In the genomic region with DNA sequence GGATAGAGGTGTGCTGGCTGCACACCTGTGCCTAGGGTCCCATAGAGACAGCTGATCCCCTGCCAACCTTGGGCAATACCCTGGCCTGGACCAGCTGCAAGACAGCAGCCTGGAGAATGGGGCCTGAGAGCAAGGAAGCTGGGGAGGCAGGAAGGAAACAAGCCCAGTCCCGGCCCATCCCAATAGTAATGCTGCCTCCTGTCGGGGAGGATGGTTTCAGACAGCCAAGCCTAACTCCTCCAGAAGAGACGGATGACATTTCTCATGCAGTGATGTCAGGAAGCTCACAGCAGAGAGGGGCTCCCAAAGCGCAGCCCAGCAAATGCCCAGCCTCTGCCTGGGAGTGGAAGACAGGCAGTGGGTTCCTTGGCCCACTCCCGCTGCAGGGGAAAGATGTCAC, we compare ENCODE assay signal across 19 cellular contexts.
DNase-seq lines count a peak whose midpoint lies in the region; ATAC-seq, FAIRE-seq and TF ChIP-seq lines count a peak whose summit lies in the region.
"Had no signal": no experiment of that assay in that cellular context is flagged by ENCODE, and none has a peak within 500 bp of the region (broad histone marks: within the 10 kb centered on the region; RNA-seq: fewer than 3 reads in every experiment).

No MANE protein-coding gene starts in this region.

- no peak overlapping the region for H2BK20ac ChIP-seq in H1 (ENCODE audit: low read length)

- TF ChIP-seq RAD21 in H1 (IDR thresholded peaks at IDR 0.05 in 1 of 2, conservative IDR thresholded peaks at IDR 0.05 in 1 of 2; ENCODE audit: low read depth in 2 of 2, low read length in 2 of 2), result peak; percentile 49 to 62

- H3K4me3 ChIP-seq in GM23338 (no peak overlapping the region), LNCaP clone FGC (ENCODE audit: low read depth, low read length) (no peak overlapping the region), H1 (ENCODE audit: extremely low read depth in 1 of 4, insufficient read depth in 2 of 4, low read depth in 3 of 4, low read length in 4 of 4) (no peak overlapping the region), neural progenitor cell (no peak overlapping the region), testis (no peak overlapping the region)
- H3K4me3 ChIP-seq: BLaER1, GM12878 had no signal

- no peak overlapping the region for H2BK12ac ChIP-seq in H1 (ENCODE audit: low read depth, low read length)

- H3K36me3 Mint-ChIP-seq in GM23338 (ENCODE audit: low read depth) (peaks cover 6% of the 10 kb centered on the region), neural progenitor cell (peaks cover 2% of the 10 kb centered on the region)
- H3K36me3 Mint-ChIP-seq: CD4-positive, CD25-positive, alpha-beta regulatory T cell had no signal

- TF ChIP-seq POLR2A in H1 (IDR thresholded peaks at IDR 0.05; ENCODE audit: control extremely low read depth in 1 of 2, low read depth in 2 of 2, low read length in 2 of 2) (no peak), testis (IDR thresholded peaks at IDR 0.05) (no peak)

- H3K27me3 ChIP-seq in GM23338 (ENCODE audit: insufficient read depth) (no peaks in the 10 kb centered on the region), H1 (replicated peaks in 1 of 4; ENCODE audit: control insufficient read depth in 3 of 4, extremely low read depth in 1 of 4, insufficient read depth in 3 of 4, low read length in 3 of 4) (no peaks in the 10 kb centered on the region), neural progenitor cell (no peaks in the 10 kb centered on the region), testis (no peaks in the 10 kb centered on the region)
- H3K27me3 ChIP-seq: BLaER1 had no signal

- TF ChIP-seq CTCF in GM23338 (conservative IDR thresholded peaks at IDR 0.05; ENCODE audit: low read depth in 2 of 2) (peak; percentile 25 to 62; a peak in 3 of 4 replicates), LNCaP clone FGC (IDR thresholded peaks at IDR 0.05; ENCODE audit: control insufficient read depth, extremely low read depth, insufficient read depth) (peak; percentile 44), H1 (IDR thresholded peaks at IDR 0.05; ENCODE audit: control extremely low read depth in 1 of 3, insufficient read depth in 1 of 3, low read depth in 1 of 3, low read length in 3 of 3) (peak; percentile 29 to 40 (median 35); a peak in 3 of 4 replicates), neural progenitor cell (IDR thresholded peaks at IDR 0.05) (peak; percentile 13), testis (IDR thresholded peaks at IDR 0.05) (no peak)

- no peak overlapping the region for H2BK15ac ChIP-seq in H1 (ENCODE audit: low read length)

- H3K36me3 ChIP-seq in GM23338 (ENCODE audit: insufficient read depth) (no peaks in the 10 kb centered on the region), H1 (ENCODE audit: control insufficient read depth in 2 of 4, insufficient read depth in 4 of 4, low read length in 3 of 4) (no peaks in the 10 kb centered on the region), neural progenitor cell (no peaks in the 10 kb centered on the region), testis (ENCODE audit: low read depth, missing control alignments) (no peaks in the 10 kb centered on the region)
- H3K36me3 ChIP-seq: BLaER1 had no signal

- peak; percentile 75 for ATAC-seq in GM23338
- no peak for ATAC-seq in GM18861 (IDR thresholded peaks at IDR 0.05; ENCODE audit: unreplicated experiment)
- ATAC-seq: GM12878, HCT116, HepG2 had no signal

- H3K4me1 Mint-ChIP-seq in GM23338 (peaks cover 5% of the 10 kb centered on the region), neural progenitor cell (no peaks in the 10 kb centered on the region)
- H3K4me1 Mint-ChIP-seq: CD4-positive, CD25-positive, alpha-beta regulatory T cell had no signal

- H3K9ac ChIP-seq in H1 (replicated peaks in 1 of 4; ENCODE audit: extremely low read depth in 1 of 4, low read depth in 3 of 4, low read length in 3 of 4) (no peak overlapping the region), neural progenitor cell (no peak overlapping the region)
- H3K9ac ChIP-seq: BLaER1 had no signal

- H4K20me1 ChIP-seq in GM23338 (replicated peaks; ENCODE audit: insufficient read depth) (no peaks in the 10 kb centered on the region), H1 (replicated peaks in 1 of 2; ENCODE audit: control insufficient read depth in 1 of 2, insufficient read depth in 2 of 2, low read length in 2 of 2) (no peaks in the 10 kb centered on the region), neural progenitor cell (ENCODE audit: low read depth) (no peaks in the 10 kb centered on the region)
- H4K20me1 ChIP-seq: BLaER1 had no signal

- TF ChIP-seq EP300 in H1 (IDR thresholded peaks at IDR 0.05; ENCODE audit: borderline replicate concordance in 1 of 2, low read depth in 2 of 2, low read length in 2 of 2), result no peak

- H3K27me3 Mint-ChIP-seq in GM23338 (ENCODE audit: insufficient read depth, low read depth, poor library complexity) (peaks cover 2% of the 10 kb centered on the region), neural progenitor cell (ENCODE audit: insufficient read depth, low read depth) (peaks cover 4% of the 10 kb centered on the region)
- H3K27me3 Mint-ChIP-seq: CD4-positive, CD25-positive, alpha-beta regulatory T cell had no signal

- H3K9me3 ChIP-seq in H1 (ENCODE audit: insufficient read depth in 2 of 2, low read depth in 1 of 2, low read length in 1 of 2) (0 out of 4 replicates have a peak, but pooled peaks cover 0 to 3% of the 10 kb centered on the region in 2 experiments), neural progenitor cell (ENCODE audit: low read depth) (no peaks in the 10 kb centered on the region), testis (no peaks in the 10 kb centered on the region)
- H3K9me3 ChIP-seq: BLaER1 had no signal

- no peak overlapping the region for H3K14ac ChIP-seq in H1 (ENCODE audit: insufficient read length)

- DNase-seq in GM23338 (ENCODE audit: low spot score) (peak; percentile 28), LNCaP clone FGC (ENCODE audit: low read depth) (no peak), H1 (ENCODE audit: low read depth in 1 of 2, low spot score in 2 of 2) (no peak), neural progenitor cell (ENCODE audit: low spot score) (no peak), testis (no peak), DMS 273 treated with DMSO at 0.1 percent for 48 hours (lab: John Stamatoyannopoulos, UW) (no peak)
- no peak for DNase-seq in activated naive CD4-positive, alpha-beta T cell treated with anti-CD3 and anti-CD28 coated beads, Interleukin-2, amount 50 U/mL, for 16 hours
- DNase-seq: 8988T; AML-193; CD4-positive, CD25-positive, alpha-beta regulatory T cell; DMS79; GOT3 had no signal

- H3F3A ChIP-seq in GM23338 (replicated peaks; ENCODE audit: low read depth), result no peaks in the 10 kb centered on the region
- no peaks in the 10 kb centered on the region for H3F3A ChIP-seq in neural progenitor cell (ENCODE audit: low read depth)

- POLR2A ChIA-PET in H1 (lab: Charles Lee; ENCODE audit: partially characterized antibody), result no interaction called here

- no peaks in the 10 kb centered on the region for H3K79me1 ChIP-seq in H1 (ENCODE audit: low read depth, low read length)

- no peak overlapping the region for H3K27ac ChIP-seq in GM23338 (ENCODE audit: low read depth)
- no peak overlapping the region for H3K27ac ChIP-seq in H1 (ENCODE audit: low read depth, low read length)
- H3K27ac ChIP-seq in neural progenitor cell, result no peak overlapping the region
- H3K27ac ChIP-seq in testis, result no peak overlapping the region
- H3K27ac ChIP-seq: BLaER1 had no signal

- H3K4me2 ChIP-seq in GM23338, result no peak overlapping the region
- no peak overlapping the region for H3K4me2 ChIP-seq in H1 (ENCODE audit: insufficient read depth in 1 of 2, low read depth in 2 of 2, low read length in 2 of 2)
- no peak overlapping the region for H3K4me2 ChIP-seq in neural progenitor cell
- H3K4me2 ChIP-seq: BLaER1 had no signal

- no peak overlapping the region for H2BK5ac ChIP-seq in H1 (ENCODE audit: low read depth, low read length)

- FAIRE-seq in H1 (lab: Jason Lieb, UNC), result no peak
- FAIRE-seq: GM12878, GM18507, HepG2, HTR-8/SVneo had no signal

- no peaks in the 10 kb centered on the region for H3K23me2 ChIP-seq in H1 (ENCODE audit: low read depth, low read length)

- H3K4me3 Mint-ChIP-seq in GM23338 (no peak overlapping the region), neural progenitor cell (no peak overlapping the region)
- H3K4me3 Mint-ChIP-seq: CD4-positive, CD25-positive, alpha-beta regulatory T cell had no signal

- CTCF ChIA-PET in H1 (lab: Charles Lee; ENCODE audit: partially characterized antibody), result interaction anchor here (0.7 to 2.9 kb wide), 2 partner anchors 10 to 254 kb away, joined by 3 to 24 read pairs; no protein-coding TSS in a partner anchor

- 91% methylated on average over 5 of the region's 5 CpGs; no CpG with 5 or more reads in 1 of the 2 experiments for WGBS in H1 (ENCODE audit: extremely low coverage in 1 of 2, insufficient coverage in 1 of 2, insufficient read length in 1 of 2, insufficient replicate concordance in 2 of 2, low coverage in 1 of 2, low lambda C conversion rate in 2 of 2, missing lambda C conversion rate in 1 of 2), 2 experiments
- WGBS in testis, 2 donors, result 69 to 87% methylated on average over 4 to 5 of the region's 5 CpGs

- H4K5ac ChIP-seq in H1 (ENCODE audit: insufficient read length, low read depth, low read length), result no peak overlapping the region

- no peak overlapping the region for H3K4ac ChIP-seq in H1 (replicated peaks; ENCODE audit: insufficient read length, low read depth, low read length)

- H2BK120ac ChIP-seq in H1 (replicated peaks; ENCODE audit: low read depth, low read length), result no peak overlapping the region

- peaks cover 6% of the 10 kb centered on the region; the same call in 1 of the 2 replicates for H3K4me1 ChIP-seq in GM23338 (ENCODE audit: insufficient read depth)
- peaks cover 0 to 5% (median 2%) of the 10 kb centered on the region in 4 experiments; a peak in 3 of 7 replicates for H3K4me1 ChIP-seq in H1 (replicated peaks in 1 of 4; ENCODE audit: control insufficient read depth in 3 of 4, insufficient read depth in 4 of 4, low read length in 3 of 4)
- peaks cover 9% of the 10 kb centered on the region for H3K4me1 ChIP-seq in neural progenitor cell
- no peaks in the 10 kb centered on the region for H3K4me1 ChIP-seq in testis
- H3K4me1 ChIP-seq: BLaER1 had no signal

- H3K56ac ChIP-seq in H1 (replicated peaks; ENCODE audit: insufficient read length, low read depth, low read length), result no peak overlapping the region

- peaks cover 26% of the 10 kb centered on the region; the same call in 1 of the 2 replicates for H3K9me2 ChIP-seq in GM23338 (ENCODE audit: insufficient read depth)

- no peak overlapping the region for H4K8ac ChIP-seq in H1 (ENCODE audit: extremely low read depth, insufficient read depth, low read length)

- H2AFZ ChIP-seq in GM23338, result no peak overlapping the region
- H2AFZ ChIP-seq in H1 (ENCODE audit: low read length), result no peak overlapping the region
- H2AFZ ChIP-seq in neural progenitor cell (replicated peaks), result no peak overlapping the region

- H3K23ac ChIP-seq in H1 (ENCODE audit: insufficient read length), result no peak overlapping the region

- H3K79me2 ChIP-seq in GM23338 (replicated peaks; ENCODE audit: insufficient read depth) (no peaks in the 10 kb centered on the region), H1 (ENCODE audit: control insufficient read depth in 1 of 2, insufficient read depth in 2 of 2, low read length in 2 of 2) (no peaks in the 10 kb centered on the region), neural progenitor cell (ENCODE audit: low read depth) (no peaks in the 10 kb centered on the region)

- H4K91ac ChIP-seq in H1 (replicated peaks; ENCODE audit: insufficient read length, low read length), result no peak overlapping the region

- H3K27ac Mint-ChIP-seq in GM23338 (no peak overlapping the region), neural progenitor cell (no peak overlapping the region)
- H3K27ac Mint-ChIP-seq: CD4-positive, CD25-positive, alpha-beta regulatory T cell had no signal

- no peak overlapping the region for H3K18ac ChIP-seq in H1 (ENCODE audit: extremely low read depth, low read length)

- no peak overlapping the region for H2AK5ac ChIP-seq in H1 (ENCODE audit: low read depth, low read length)

- H3K9me3 Mint-ChIP-seq in GM23338, result no peaks in the 10 kb centered on the region; the same call in 2 of the 3 replicates
- H3K9me3 Mint-ChIP-seq in neural progenitor cell, result peaks cover 2% of the 10 kb centered on the region

- intact Hi-C loops in testis (cut with DNase I; ENCODE audit: low total_unique reads), result no loop called here

Comparison
In these comparisons a context has a peak if more than half of its experiments do, and no peak if none do; other contexts are left out.
1. CTCF ChIP-seq: peak in GM23338 (2 of 2), LNCaP clone FGC (single experiment), H1 (3 of 3) and neural progenitor cell (single experiment); none in testis (0 of 3).